In genomic region chr6:166987448-166987847, GRCh38 we compare ENCODE assay signal across 16 cellular contexts. TPM values are rescaled to one million over a fixed set of nuclear protein-coding genes. Genes with fewer than 3 reads are reported as not detected.
DNase-seq lines count a peak whose midpoint lies in the region; ATAC-seq and TF ChIP-seq lines count a peak whose summit lies in the region.
"Had no signal": no experiment of that assay in that cellular context is flagged by ENCODE, and none has a peak within 500 bp of the region (broad histone marks: within the 10 kb centered on the region; RNA-seq: fewer than 3 reads in every experiment).

No MANE protein-coding gene starts in this region.

- H3K9me2 ChIP-seq in GM23338 (ENCODE audit: insufficient read depth): 0 out of 2 replicates have a peak, but pooled peaks cover 8% of the 10 kb centered on the region

- no peak overlapping the region for H3K4me3 Mint-ChIP-seq in activated CD4-positive, alpha-beta T cell treated with anti-CD3 and anti-CD28 coated beads, Interleukin-2, amount 10 ng/mL, durations not matched to agents 24 days and 14 days
- H3K4me3 Mint-ChIP-seq in GM23338: no peak overlapping the region
- H3K4me3 Mint-ChIP-seq in natural killer cell: peak overlapping the region; percentile 21
- H3K4me3 Mint-ChIP-seq: CD14-positive monocyte had no signal

- no peaks in the 10 kb centered on the region for H3K27me3 Mint-ChIP-seq in activated CD4-positive, alpha-beta T cell treated with anti-CD3 and anti-CD28 coated beads, Interleukin-2, amount 10 ng/mL, durations not matched to agents 24 days and 14 days
- peaks cover 2% of the 10 kb centered on the region for H3K27me3 Mint-ChIP-seq in GM23338 (ENCODE audit: insufficient read depth, low read depth, poor library complexity)
- H3K27me3 Mint-ChIP-seq in natural killer cell (ENCODE audit: low read depth in 2 of 2): no peaks in the 10 kb centered on the region
- H3K27me3 Mint-ChIP-seq: CD4-positive, alpha-beta memory T cell had no signal

- H3K4me1 ChIP-seq in GM23338 (ENCODE audit: insufficient read depth) (peaks cover 26% of the 10 kb centered on the region), esophagus muscularis mucosa (peaks cover 0 to 6% (median 0%) of the 10 kb centered on the region in 4 donors), spleen (peaks cover 0 to 7% (median 0%) of the 10 kb centered on the region in 6 donors)

- H3K27me3 ChIP-seq in GM23338 (ENCODE audit: insufficient read depth) (no peaks in the 10 kb centered on the region), esophagus muscularis mucosa (no peaks in the 10 kb centered on the region), spleen (replicated peaks in 1 of 7) (no peaks in the 10 kb centered on the region)
- H3K27me3 ChIP-seq: BLaER1 had no signal

- H3K27ac ChIP-seq in GM23338 (ENCODE audit: low read depth) (no peak overlapping the region), esophagus muscularis mucosa (replicated peaks in 1 of 4) (no peak overlapping the region), spleen (no peak overlapping the region)
- H3K27ac ChIP-seq: BLaER1, GM23248 had no signal

- H3K79me2 ChIP-seq in GM23338 (replicated peaks; ENCODE audit: insufficient read depth): peaks cover 48% of the 10 kb centered on the region

- WGBS in esophagus muscularis mucosa: 61% methylated on average over 6 of the region's 6 CpGs
- 59 to 79% (median 60%) methylated on average over 6 of the region's 6 CpGs for WGBS in spleen, 5 donors

- no peak overlapping the region for H3K27ac Mint-ChIP-seq in activated CD4-positive, alpha-beta T cell treated with anti-CD3 and anti-CD28 coated beads, Interleukin-2, amount 10 ng/mL, durations not matched to agents 24 days and 14 days
- H3K27ac Mint-ChIP-seq in GM23338 (peak overlapping the region; percentile 50; the same call in 1 of the 2 replicates), natural killer cell (peak overlapping the region in 1 of 2 donors; percentile 56)

- H4K20me1 ChIP-seq in GM23338 (replicated peaks; ENCODE audit: insufficient read depth): peaks cover 3% of the 10 kb centered on the region
- H4K20me1 ChIP-seq: BLaER1 had no signal

- no peaks in the 10 kb centered on the region for H3F3A ChIP-seq in GM23338 (replicated peaks; ENCODE audit: low read depth)

- H2AFZ ChIP-seq in GM23338: no peak overlapping the region
- H2AFZ ChIP-seq: GM23248 had no signal

- intact Hi-C loops in activated CD4-positive, alpha-beta T cell treated with anti-CD3 and anti-CD28 coated beads, Interleukin-2, amount 10 ng/mL, durations not matched to agents 24 days and 14 days (cut with micrococcal nuclease): no loop called here
- intact Hi-C loops in esophagus muscularis mucosa (cut with DNase I) (loop anchor here (5.0 kb wide), 1 partner anchor 200 kb away; no protein-coding TSS in a partner anchor), natural killer cell (cut with micrococcal nuclease) (no loop called here), spleen (cut with DNase I; ENCODE audit: low total_unique reads) (loop anchor here (10.0 kb wide), 1 partner anchor 203 kb away; no protein-coding TSS in a partner anchor)

- H3K36me3 ChIP-seq in GM23338 (ENCODE audit: insufficient read depth) (no peaks in the 10 kb centered on the region), esophagus muscularis mucosa (no peaks in the 10 kb centered on the region), spleen (peaks cover 0 to 9% (median 0%) of the 10 kb centered on the region in 6 donors)

- no peaks in the 10 kb centered on the region for H3K9me3 Mint-ChIP-seq in activated CD4-positive, alpha-beta T cell treated with anti-CD3 and anti-CD28 coated beads, Interleukin-2, amount 10 ng/mL, durations not matched to agents 24 days and 14 days
- H3K9me3 Mint-ChIP-seq in GM23338 (peaks cover 8% of the 10 kb centered on the region), natural killer cell (no peaks in the 10 kb centered on the region)
- H3K9me3 Mint-ChIP-seq: CD14-positive monocyte; CD4-positive, alpha-beta memory T cell had no signal

- TF ChIP-seq POLR2A in esophagus muscularis mucosa (IDR thresholded peaks at IDR 0.05; ENCODE audit: low read depth) (no peak), spleen (IDR thresholded peaks at IDR 0.05) (no peak)

- TF ChIP-seq EP300 in esophagus muscularis mucosa (IDR thresholded peaks at IDR 0.05): no peak

- TF ChIP-seq CTCF in GM23338 (conservative IDR thresholded peaks at IDR 0.05; ENCODE audit: low read depth in 2 of 2): no peak
- no peak for TF ChIP-seq CTCF in esophagus muscularis mucosa (IDR thresholded peaks at IDR 0.05)
- TF ChIP-seq CTCF in natural killer cell (IDR thresholded peaks at IDR 0.05): no peak
- TF ChIP-seq CTCF in spleen (IDR thresholded peaks at IDR 0.05 in 8 of 11, conservative IDR thresholded peaks at IDR 0.05 in 3 of 11): no peak

- DNase-seq in activated CD4-positive, alpha-beta T cell treated with anti-CD3 and anti-CD28 coated beads, Interleukin-2, amount 10 ng/mL, durations not matched to agents 24 days and 14 days: peak; percentile 51
- no peak for DNase-seq in activated CD4-positive, alpha-beta T cell treated with anti-CD3 and anti-CD28 coated beads for 1 hour
- DNase-seq in GM23338 (ENCODE audit: low spot score) (no peak), esophagus muscularis mucosa (ENCODE audit: extremely low spot score) (peak; percentile 37), natural killer cell (no peak), spleen (no peak)
- DNase-seq in activated CD8-positive, alpha-beta memory T cell treated with anti-CD3 and anti-CD28 coated beads, Interleukin-2, amount 50 U/mL, for 48 hours: no peak
- DNase-seq: 8988T; CD4-positive, alpha-beta memory T cell; DMS153; DMS79; GDM1; GM23248; HCEC 1CT had no signal

- peaks cover 29% of the 10 kb centered on the region for H3K36me3 Mint-ChIP-seq in activated CD4-positive, alpha-beta T cell treated with anti-CD3 and anti-CD28 coated beads, Interleukin-2, amount 10 ng/mL, durations not matched to agents 24 days and 14 days (ENCODE audit: low read depth)
- H3K36me3 Mint-ChIP-seq in GM23338 (ENCODE audit: low read depth) (peaks cover 46% of the 10 kb centered on the region), natural killer cell (no peaks in the 10 kb centered on the region)

- H3K9me3 ChIP-seq in esophagus muscularis mucosa (no peaks in the 10 kb centered on the region), spleen (no peaks in the 10 kb centered on the region)

- H3K4me3 ChIP-seq in GM23338 (no peak overlapping the region), esophagus muscularis mucosa (no peak overlapping the region), spleen (no peak overlapping the region)
- H3K4me3 ChIP-seq: BLaER1, GM23248 had no signal

- H3K4me2 ChIP-seq in GM23338: no peak overlapping the region
- H3K4me2 ChIP-seq: BLaER1 had no signal

- ATAC-seq in GM23338: no peak
- peak in 1 of 3 donors; percentile 81 for ATAC-seq in natural killer cell

- peaks cover 37% of the 10 kb centered on the region for H3K4me1 Mint-ChIP-seq in activated CD4-positive, alpha-beta T cell treated with anti-CD3 and anti-CD28 coated beads, Interleukin-2, amount 10 ng/mL, durations not matched to agents 24 days and 14 days
- H3K4me1 Mint-ChIP-seq in GM23338: peaks cover 30% of the 10 kb centered on the region
- peaks cover 9 to 32% of the 10 kb centered on the region in 2 donors for H3K4me1 Mint-ChIP-seq in natural killer cell

TF ChIP-seq in GM23338, 12 proteins besides CTCF, POLR2A, EP300 and RAD21 (continues in another document):
- TF ChIP-seq POLR2AphosphoS5 (IDR thresholded peaks at IDR 0.05; ENCODE audit: low read depth) (no peak), EZH2 (IDR thresholded peaks at IDR 0.05; ENCODE audit: low read depth, unreplicated experiment) (no peak)

RNA-seq across cellular contexts. Expression of gene CEP43, which starts 11.7 kb away (rescaled TPM):
- 21.1 and 23.0 TPM in 2 replicates for total RNA-seq in activated CD4-positive, alpha-beta T cell treated with anti-CD3 and anti-CD28 coated beads, Interleukin-2, amount 10 ng/mL, durations not matched to agents 24 days and 14 days
- 43.1 and 44.3 TPM in 2 replicates for total RNA-seq in GM23338 (2014; rRNA removed; shearing (Covaris generic))
- polyA plus RNA-seq in GM23338 (2016; fragmentation: Nextera tagmentation; extraction: Ambion mirVana) (33.8 and 39.9 TPM in 2 replicates), spleen (10 to 100 TPM in 1 of 3 donors, 1 to 10 TPM in 2; 9.0 to 10.6 (median 9.0) TPM)
- total RNA-seq in esophagus muscularis mucosa (10 to 100 TPM in 1 of 4 donors, 1 to 10 TPM in 3; 6.6 to 18.0 (median 8.3) TPM), natural killer cell (10 to 100 TPM; 13.5 to 17.0 (median 15.4) TPM), spleen (10 to 100 TPM; 13.1 to 21.8 (median 17.7) TPM)

RNA-seq across cellular contexts. Expression of gene RNASET2, which starts 31.1 kb away (rescaled TPM):
- total RNA-seq in activated CD4-positive, alpha-beta T cell treated with anti-CD3 and anti-CD28 coated beads, Interleukin-2, amount 10 ng/mL, durations not matched to agents 24 days and 14 days: 93.3 and 108 TPM in 2 replicates
- 51.4 and 62.8 TPM in 2 replicates for total RNA-seq in GM23338 (2014; rRNA removed; shearing (Covaris generic))
- polyA plus RNA-seq in GM23338 (2016; fragmentation: Nextera tagmentation; extraction: Ambion mirVana) (40.5 and 44.3 TPM in 2 replicates), spleen (100 to 1,000 TPM; 242 to 392 (median 245) TPM)
- total RNA-seq in esophagus muscularis mucosa (10 to 100 TPM; 24.1 to 54.5 (median 30.4) TPM), natural killer cell (100 to 1,000 TPM in 1 of 3 donors, 10 to 100 TPM in 2; 65.1 to 106 (median 84.5) TPM), spleen (100 to 1,000 TPM; 264 to 676 (median 373) TPM)

Comparison
In these comparisons a context has a peak if more than half of its experiments do, and no peak if none do; other contexts are left out.
1. DNase-seq: peak in activated CD4-positive, alpha-beta T cell treated with anti-CD3 and anti-CD28 coated beads, Interleukin-2, amount 10 ng/mL, durations not matched to agents 24 days and 14 days (single experiment) and esophagus muscularis mucosa (single experiment); none in activated CD4-positive, alpha-beta T cell treated with anti-CD3 and anti-CD28 coated beads for 1 hour (single experiment), GM23338 (single experiment), natural killer cell (single experiment), spleen (single experiment) and activated CD8-positive, alpha-beta memory T cell treated with anti-CD3 and anti-CD28 coated beads, Interleukin-2, amount 50 U/mL, for 48 hours (single experiment).
2. intact Hi-C loops: an anchor here in esophagus muscularis mucosa (5.0 kb wide) and spleen (10.0 kb wide); none called in activated CD4-positive, alpha-beta T cell treated with anti-CD3 and anti-CD28 coated beads, Interleukin-2, amount 10 ng/mL, durations not matched to agents 24 days and 14 days and natural killer cell.